In genomic region chr11:32830413-32830738, GRCh38 we compare ENCODE assay signal across 8 cellular contexts. TPM values are rescaled to one million over a fixed set of nuclear protein-coding genes. Genes with fewer than 3 reads are reported as not detected.
DNase-seq lines count a peak whose midpoint lies in the region; ATAC-seq and TF ChIP-seq lines count a peak whose summit lies in the region.

No MANE protein-coding gene starts in this region.

- 33 to 34% methylated on average over 6 of the region's 6 CpGs for WGBS in heart right ventricle, 2 donors

- peaks cover 0 to 19% (median 9%) of the 10 kb centered on the region in 9 donors for H3K4me1 ChIP-seq in heart right ventricle

- in situ Hi-C loops in GM13976 (cut with MboI; ENCODE audit: low sequenced_read_pairs, unreplicated experiment) = no loop called here

- no peak for DNase-seq in GM12865 (ENCODE audit: low read depth)
- DNase-seq in SW480 (ENCODE audit: low spot score) = peak; percentile 52
- DNase-seq in heart right ventricle = no peak
- DNase-seq in renal cortical epithelial cell (ENCODE audit: low read depth) = peak; percentile 90
- DNase-seq in GM13976 (ENCODE audit: low spot score) = no peak
- DNase-seq in NCI-H1930 (lab: John Stamatoyannopoulos, UW) = no peak

- peak overlapping the region; percentile 97 for H3K4me3 ChIP-seq in GM12865 (ENCODE audit: low read depth, low read length)
- H3K4me3 ChIP-seq in heart right ventricle = peak overlapping the region; percentile 42 to 78 (median 62)

- H3K27ac ChIP-seq in heart right ventricle = peak overlapping the region in 1 of 10 donors; percentile 79

- no peaks in the 10 kb centered on the region for H3K36me3 ChIP-seq in heart right ventricle

- peaks cover 0 to 29% (median 18%) of the 10 kb centered on the region in 7 donors for H3K27me3 ChIP-seq in heart right ventricle

- no peaks in the 10 kb centered on the region for H3K9me3 ChIP-seq in heart right ventricle

- TF ChIP-seq CTCF in GM12865 (IDR thresholded peaks at IDR 0.05; ENCODE audit: insufficient read depth, low read depth, low read length, missing control alignments) (no peak), heart right ventricle (IDR thresholded peaks at IDR 0.05) (no peak), GM13976 (IDR thresholded peaks at IDR 0.05; ENCODE audit: borderline replicate concordance, control extremely low read depth, extremely low read depth, insufficient read depth, missing control alignments) (no peak)

- ATAC-seq in HG02885 (IDR thresholded peaks at IDR 0.05; ENCODE audit: poor library complexity, unreplicated experiment) (peak; percentile 8), heart right ventricle (peak in 3 of 8 donors; percentile 14 to 31 (median 31)), HG03159 (IDR thresholded peaks at IDR 0.05; ENCODE audit: unreplicated experiment) (no peak)

- intact Hi-C loops in heart right ventricle (cut with DNase I) = no loop called here

RNA-seq across cellular contexts. Expression of gene PRRG4, which starts 0.6 kb away (rescaled TPM):
- 1 to 10 TPM in 1 of 10 donors, under 1 TPM in 8, not detected in 1; 0.08 to 1.3 (median 0.32) TPM for total RNA-seq in heart right ventricle
- polyA plus RNA-seq in heart right ventricle = under 1 TPM; 0.14 to 0.80 TPM
- 4.5 and 11.7 TPM in 2 replicates for total RNA-seq in renal cortical epithelial cell

RNA-seq across cellular contexts. Expression of gene CCDC73, which starts 35.9 kb away (rescaled TPM):
- total RNA-seq in heart right ventricle = not detected
- polyA plus RNA-seq in heart right ventricle = under 1 TPM in 1 of 2 donors, not detected in 1; 0.01 TPM
- total RNA-seq in renal cortical epithelial cell = 0.17 and 0.30 TPM in 2 replicates

Comparison
In these comparisons a context has a peak if more than half of its experiments do, and no peak if none do; other contexts are left out.
1. DNase-seq: peak in SW480 (single experiment) and renal cortical epithelial cell (single experiment); none in GM12865 (single experiment), heart right ventricle (0 of 2), GM13976 (single experiment) and NCI-H1930 (0 of 2).